ENCODE assay signal across 1 cellular context in genomic region chr1:67418839-67419586, GRCh38.
TF ChIP-seq lines count a peak whose summit lies in the region.

No MANE protein-coding gene starts in this region.

TF ChIP-seq in WTC11, 78 proteins besides CTCF, POLR2A, EP300 and RAD21 (continued from another document):
- TF ChIP-seq ZNF425 (CRISPR knock-in tag; conservative IDR thresholded peaks at IDR 0.05) (no peak), USF1 (CRISPR knock-in tag; IDR thresholded peaks at IDR 0.05) (no peak), FOXP4 (CRISPR knock-in tag; IDR thresholded peaks at IDR 0.05) (no peak), NR1H2 (CRISPR knock-in tag; IDR thresholded peaks at IDR 0.05) (no peak), NFE2L1 (CRISPR knock-in tag; IDR thresholded peaks at IDR 0.05) (no peak), ATF2 (CRISPR knock-in tag; IDR thresholded peaks at IDR 0.05; ENCODE audit: borderline replicate concordance, low read depth) (no peak), HMGXB4 (CRISPR knock-in tag; IDR thresholded peaks at IDR 0.05) (no peak), ATF3 (CRISPR knock-in tag; conservative IDR thresholded peaks at IDR 0.05) (no peak), NFATC4 (CRISPR knock-in tag; IDR thresholded peaks at IDR 0.05) (no peak), ARID4B (CRISPR knock-in tag; IDR thresholded peaks at IDR 0.05; ENCODE audit: borderline replicate concordance) (no peak)
TF ChIP-seq in WTC11: peak in this region for 0.
